2 cellular contexts compared by ENCODE assay signal in the genomic region with DNA sequence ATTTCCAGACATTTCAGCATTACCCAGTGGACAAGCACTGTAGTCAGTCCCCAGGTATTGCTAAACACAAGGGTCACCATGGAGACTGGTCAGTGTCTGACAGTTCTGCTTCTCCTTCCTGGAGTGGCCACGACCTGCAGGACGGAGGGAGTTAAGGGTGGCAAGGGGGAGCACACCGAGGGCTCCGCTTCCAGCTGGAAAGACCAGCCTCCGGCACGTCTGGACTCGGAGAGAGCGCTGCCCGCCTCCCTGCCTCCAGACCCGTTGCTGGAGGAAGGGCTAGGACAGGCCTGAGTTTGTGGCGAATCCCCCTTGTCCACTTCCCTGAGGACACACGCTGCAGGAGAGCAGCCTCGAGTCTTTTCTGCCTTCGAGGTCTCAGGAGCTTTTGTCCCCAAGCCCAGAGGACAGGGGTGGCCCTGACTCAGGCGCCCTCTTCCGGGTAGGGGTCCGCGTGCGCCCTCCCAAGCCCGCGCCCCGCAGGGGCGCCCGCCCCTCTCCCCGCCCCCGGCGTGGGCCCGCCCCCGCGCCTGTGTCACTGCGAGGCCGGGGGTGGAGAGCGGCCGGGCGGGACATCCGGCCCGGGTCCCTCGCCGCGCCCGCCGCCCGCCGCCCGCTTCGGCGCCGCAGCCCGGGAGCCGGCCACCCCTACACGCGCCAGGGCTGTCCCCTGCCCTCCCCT.
TF ChIP-seq lines count a peak whose summit lies in the region.

A gene with protein sequence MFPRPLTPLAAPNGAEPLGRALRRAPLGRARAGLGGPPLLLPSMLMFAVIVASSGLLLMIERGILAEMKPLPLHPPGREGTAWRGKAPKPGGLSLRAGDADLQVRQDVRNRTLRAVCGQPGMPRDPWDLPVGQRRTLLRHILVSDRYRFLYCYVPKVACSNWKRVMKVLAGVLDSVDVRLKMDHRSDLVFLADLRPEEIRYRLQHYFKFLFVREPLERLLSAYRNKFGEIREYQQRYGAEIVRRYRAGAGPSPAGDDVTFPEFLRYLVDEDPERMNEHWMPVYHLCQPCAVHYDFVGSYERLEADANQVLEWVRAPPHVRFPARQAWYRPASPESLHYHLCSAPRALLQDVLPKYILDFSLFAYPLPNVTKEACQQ (plus strand): TSS at position 562 of the 682 bp plus-strand sequence. CDS start 230 bp downstream, outside the sequence.

TF ChIP-seq in HCT116, 20 proteins besides CTCF, POLR2A, EP300 and RAD21 (continued from another document):
- TF ChIP-seq EGR1 (IDR thresholded peaks at IDR 0.05; ENCODE audit: low read depth) (peak; percentile 38; the same call in 1 of the 2 replicates), SP1 (IDR thresholded peaks at IDR 0.05; ENCODE audit: low read depth) (no peak), POLR2AphosphoS5 (IDR thresholded peaks at IDR 0.05; ENCODE audit: low read depth, low read length) (peak; percentile 16; the same call in 1 of the 2 replicates)

TF ChIP-seq in HepG2, 621 proteins besides CTCF, POLR2A, EP300 and RAD21 (continued from another document and continues in another):
- no peak for TF ChIP-seq TP53 (CRISPR knock-in tag; conservative IDR thresholded peaks at IDR 0.05)
- no peak for TF ChIP-seq ZNF629 (CRISPR knock-in tag; conservative IDR thresholded peaks at IDR 0.05)
- 0 out of 2 replicates have a peak, but pooled peaks have one; percentile 23 for TF ChIP-seq ZBTB7B (CRISPR knock-in tag; IDR thresholded peaks at IDR 0.05)
- TF ChIP-seq ZNF441 (CRISPR knock-in tag; IDR thresholded peaks at IDR 0.05; ENCODE audit: borderline replicate concordance): peak; percentile 59; the same call in 1 of the 2 replicates
- no peak for TF ChIP-seq NR2C2 (CRISPR knock-in tag; IDR thresholded peaks at IDR 0.05; ENCODE audit: borderline replicate concordance)
- no peak for TF ChIP-seq GZF1 (CRISPR knock-in tag; IDR thresholded peaks at IDR 0.05)
- TF ChIP-seq SAP130 (CRISPR knock-in tag; IDR thresholded peaks at IDR 0.05; ENCODE audit: low read depth): peak; percentile 66; the same call in 1 of the 2 replicates
- peak; percentile 69 for TF ChIP-seq ZNF574 (CRISPR knock-in tag; IDR thresholded peaks at IDR 0.05)
- no peak for TF ChIP-seq ISL2 (CRISPR knock-in tag; IDR thresholded peaks at IDR 0.05)
- TF ChIP-seq HOXD1 (CRISPR knock-in tag; IDR thresholded peaks at IDR 0.05): 0 out of 2 replicates have a peak, but pooled peaks have one; percentile 35
- TF ChIP-seq ATF7-NPFF (CRISPR knock-in tag; IDR thresholded peaks at IDR 0.05; ENCODE audit: low read depth): no peak
- TF ChIP-seq SPEN (CRISPR knock-in tag; IDR thresholded peaks at IDR 0.05; ENCODE audit: low read depth): 0 out of 2 replicates have a peak, but pooled peaks have one; percentile 13
- no peak for TF ChIP-seq MTA3 (CRISPR knock-in tag; IDR thresholded peaks at IDR 0.05)
- peak; percentile 43; the same call in 1 of the 2 replicates for TF ChIP-seq TAF1 (CRISPR knock-in tag; IDR thresholded peaks at IDR 0.05)
- TF ChIP-seq RFX1 (IDR thresholded peaks at IDR 0.05): peak; percentile 58; the same call in 1 of the 2 replicates
- TF ChIP-seq, protein P1, sequence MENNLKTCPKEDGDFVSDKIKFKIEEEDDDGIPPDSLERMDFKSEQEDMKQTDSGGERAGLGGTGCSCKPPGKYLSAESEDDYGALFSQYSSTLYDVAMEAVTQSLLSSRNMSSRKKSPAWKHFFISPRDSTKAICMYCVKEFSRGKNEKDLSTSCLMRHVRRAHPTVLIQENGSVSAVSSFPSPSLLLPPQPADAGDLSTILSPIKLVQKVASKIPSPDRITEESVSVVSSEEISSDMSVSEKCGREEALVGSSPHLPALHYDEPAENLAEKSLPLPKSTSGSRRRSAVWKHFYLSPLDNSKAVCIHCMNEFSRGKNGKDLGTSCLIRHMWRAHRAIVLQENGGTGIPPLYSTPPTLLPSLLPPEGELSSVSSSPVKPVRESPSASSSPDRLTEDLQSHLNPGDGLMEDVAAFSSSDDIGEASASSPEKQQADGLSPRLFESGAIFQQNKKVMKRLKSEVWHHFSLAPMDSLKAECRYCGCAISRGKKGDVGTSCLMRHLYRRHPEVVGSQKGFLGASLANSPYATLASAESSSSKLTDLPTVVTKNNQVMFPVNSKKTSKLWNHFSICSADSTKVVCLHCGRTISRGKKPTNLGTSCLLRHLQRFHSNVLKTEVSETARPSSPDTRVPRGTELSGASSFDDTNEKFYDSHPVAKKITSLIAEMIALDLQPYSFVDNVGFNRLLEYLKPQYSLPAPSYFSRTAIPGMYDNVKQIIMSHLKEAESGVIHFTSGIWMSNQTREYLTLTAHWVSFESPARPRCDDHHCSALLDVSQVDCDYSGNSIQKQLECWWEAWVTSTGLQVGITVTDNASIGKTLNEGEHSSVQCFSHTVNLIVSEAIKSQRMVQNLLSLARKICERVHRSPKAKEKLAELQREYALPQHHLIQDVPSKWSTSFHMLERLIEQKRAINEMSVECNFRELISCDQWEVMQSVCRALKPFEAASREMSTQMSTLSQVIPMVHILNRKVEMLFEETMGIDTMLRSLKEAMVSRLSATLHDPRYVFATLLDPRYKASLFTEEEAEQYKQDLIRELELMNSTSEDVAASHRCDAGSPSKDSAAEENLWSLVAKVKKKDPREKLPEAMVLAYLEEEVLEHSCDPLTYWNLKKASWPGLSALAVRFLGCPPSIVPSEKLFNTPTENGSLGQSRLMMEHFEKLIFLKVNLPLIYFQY (CRISPR knock-in tag; IDR thresholded peaks at IDR 0.05; ENCODE audit: borderline replicate concordance): no peak
- peak; percentile 67; the same call in 1 of the 2 replicates for TF ChIP-seq SSRP1 (CRISPR knock-in tag; IDR thresholded peaks at IDR 0.05)
- TF ChIP-seq ZHX1 (CRISPR knock-in tag; IDR thresholded peaks at IDR 0.05; ENCODE audit: low read depth): 0 out of 2 replicates have a peak, but pooled peaks have one; percentile 20
- no peak for TF ChIP-seq ATRX (CRISPR knock-in tag; IDR thresholded peaks at IDR 0.05; ENCODE audit: borderline replicate concordance)
- no peak for TF ChIP-seq ZNF746 (CRISPR knock-in tag; IDR thresholded peaks at IDR 0.05)
- peak; percentile 32; the same call in 1 of the 2 replicates for TF ChIP-seq ZSCAN21 (CRISPR knock-in tag; IDR thresholded peaks at IDR 0.05; ENCODE audit: borderline replicate concordance)
- TF ChIP-seq CEBPG (CRISPR knock-in tag; IDR thresholded peaks at IDR 0.05): peak; percentile 56
- TF ChIP-seq ZBTB1 (CRISPR knock-in tag; IDR thresholded peaks at IDR 0.05; ENCODE audit: borderline replicate concordance): no peak
- TF ChIP-seq ZNF205 (CRISPR knock-in tag; IDR thresholded peaks at IDR 0.05): 0 out of 2 replicates have a peak, but pooled peaks have one; percentile 26
- TF ChIP-seq CAMTA2 (CRISPR knock-in tag; IDR thresholded peaks at IDR 0.05; ENCODE audit: borderline replicate concordance): no peak
- TF ChIP-seq ZNF788 (CRISPR knock-in tag; IDR thresholded peaks at IDR 0.05; ENCODE audit: borderline replicate concordance): 0 out of 2 replicates have a peak, but pooled peaks have one; percentile 29
- TF ChIP-seq MEIS2 (CRISPR knock-in tag; IDR thresholded peaks at IDR 0.05): peak; percentile 48; the same call in 1 of the 2 replicates
- peak; percentile 49; the same call in 1 of the 2 replicates for TF ChIP-seq NFKB2 (CRISPR knock-in tag; IDR thresholded peaks at IDR 0.05; ENCODE audit: borderline replicate concordance)
- TF ChIP-seq, protein P2, sequence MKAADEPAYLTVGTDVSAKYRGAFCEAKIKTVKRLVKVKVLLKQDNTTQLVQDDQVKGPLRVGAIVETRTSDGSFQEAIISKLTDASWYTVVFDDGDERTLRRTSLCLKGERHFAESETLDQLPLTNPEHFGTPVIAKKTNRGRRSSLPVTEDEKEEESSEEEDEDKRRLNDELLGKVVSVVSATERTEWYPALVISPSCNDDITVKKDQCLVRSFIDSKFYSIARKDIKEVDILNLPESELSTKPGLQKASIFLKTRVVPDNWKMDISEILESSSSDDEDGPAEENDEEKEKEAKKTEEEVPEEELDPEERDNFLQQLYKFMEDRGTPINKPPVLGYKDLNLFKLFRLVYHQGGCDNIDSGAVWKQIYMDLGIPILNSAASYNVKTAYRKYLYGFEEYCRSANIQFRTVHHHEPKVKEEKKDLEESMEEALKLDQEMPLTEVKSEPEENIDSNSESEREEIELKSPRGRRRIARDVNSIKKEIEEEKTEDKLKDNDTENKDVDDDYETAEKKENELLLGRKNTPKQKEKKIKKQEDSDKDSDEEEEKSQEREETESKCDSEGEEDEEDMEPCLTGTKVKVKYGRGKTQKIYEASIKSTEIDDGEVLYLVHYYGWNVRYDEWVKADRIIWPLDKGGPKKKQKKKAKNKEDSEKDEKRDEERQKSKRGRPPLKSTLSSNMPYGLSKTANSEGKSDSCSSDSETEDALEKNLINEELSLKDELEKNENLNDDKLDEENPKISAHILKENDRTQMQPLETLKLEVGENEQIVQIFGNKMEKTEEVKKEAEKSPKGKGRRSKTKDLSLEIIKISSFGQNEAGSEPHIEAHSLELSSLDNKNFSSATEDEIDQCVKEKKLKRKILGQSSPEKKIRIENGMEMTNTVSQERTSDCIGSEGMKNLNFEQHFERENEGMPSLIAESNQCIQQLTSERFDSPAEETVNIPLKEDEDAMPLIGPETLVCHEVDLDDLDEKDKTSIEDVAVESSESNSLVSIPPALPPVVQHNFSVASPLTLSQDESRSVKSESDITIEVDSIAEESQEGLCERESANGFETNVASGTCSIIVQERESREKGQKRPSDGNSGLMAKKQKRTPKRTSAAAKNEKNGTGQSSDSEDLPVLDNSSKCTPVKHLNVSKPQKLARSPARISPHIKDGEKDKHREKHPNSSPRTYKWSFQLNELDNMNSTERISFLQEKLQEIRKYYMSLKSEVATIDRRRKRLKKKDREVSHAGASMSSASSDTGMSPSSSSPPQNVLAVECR (CRISPR knock-in tag; IDR thresholded peaks at IDR 0.05; ENCODE audit: borderline replicate concordance): peak; percentile 26; the same call in 1 of the 2 replicates
- TF ChIP-seq SIN3A (IDR thresholded peaks at IDR 0.05; ENCODE audit: borderline replicate concordance, low read depth, low read length): 0 out of 2 replicates have a peak, but pooled peaks have one; percentile 51
- TF ChIP-seq JUNB (CRISPR knock-in tag; IDR thresholded peaks at IDR 0.05; ENCODE audit: borderline replicate concordance): no peak
- TF ChIP-seq ZNF292 (CRISPR knock-in tag; IDR thresholded peaks at IDR 0.05; ENCODE audit: borderline replicate concordance, low read depth): peak; percentile 50; the same call in 1 of the 2 replicates
- 0 out of 2 replicates have a peak, but pooled peaks have one; percentile 36 for TF ChIP-seq ZBTB7A (CRISPR knock-in tag; IDR thresholded peaks at IDR 0.05)
- TF ChIP-seq ZNF20 (CRISPR knock-in tag; IDR thresholded peaks at IDR 0.05): no peak
- TF ChIP-seq TSC22D2 (CRISPR knock-in tag; IDR thresholded peaks at IDR 0.05; ENCODE audit: borderline replicate concordance): 0 out of 2 replicates have a peak, but pooled peaks have one; percentile 17
- TF ChIP-seq KDM4B (CRISPR knock-in tag; IDR thresholded peaks at IDR 0.05): 0 out of 2 replicates have a peak, but pooled peaks have one; percentile 32
- TF ChIP-seq TGIF2 (CRISPR knock-in tag; IDR thresholded peaks at IDR 0.05): peak; percentile 75
- TF ChIP-seq, protein P3, sequence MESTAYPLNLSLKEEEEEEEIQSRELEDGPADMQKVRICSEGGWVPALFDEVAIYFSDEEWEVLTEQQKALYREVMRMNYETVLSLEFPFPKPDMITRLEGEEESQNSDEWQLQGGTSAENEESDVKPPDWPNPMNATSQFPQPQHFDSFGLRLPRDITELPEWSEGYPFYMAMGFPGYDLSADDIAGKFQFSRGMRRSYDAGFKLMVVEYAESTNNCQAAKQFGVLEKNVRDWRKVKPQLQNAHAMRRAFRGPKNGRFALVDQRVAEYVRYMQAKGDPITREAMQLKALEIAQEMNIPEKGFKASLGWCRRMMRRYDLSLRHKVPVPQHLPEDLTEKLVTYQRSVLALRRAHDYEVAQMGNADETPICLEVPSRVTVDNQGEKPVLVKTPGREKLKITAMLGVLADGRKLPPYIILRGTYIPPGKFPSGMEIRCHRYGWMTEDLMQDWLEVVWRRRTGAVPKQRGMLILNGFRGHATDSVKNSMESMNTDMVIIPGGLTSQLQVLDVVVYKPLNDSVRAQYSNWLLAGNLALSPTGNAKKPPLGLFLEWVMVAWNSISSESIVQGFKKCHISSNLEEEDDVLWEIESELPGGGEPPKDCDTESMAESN (CRISPR knock-in tag; conservative IDR thresholded peaks at IDR 0.05): peak; percentile 54; the same call in 1 of the 2 replicates
